In genomic region chr5:17157294-17157693, GRCh38 we compare ENCODE assay signal across 23 cellular contexts.
DNase-seq lines count a peak whose midpoint lies in the region; ATAC-seq and TF ChIP-seq lines count a peak whose summit lies in the region.
"Had no signal": no experiment of that assay in that cellular context is flagged by ENCODE, and none has a peak within 500 bp of the region (broad histone marks: within the 10 kb centered on the region; RNA-seq: fewer than 3 reads in every experiment).

No MANE protein-coding gene starts in this region.

- H3K27ac ChIP-seq in hepatocyte = peak overlapping the region; percentile 85
- H3K27ac ChIP-seq in CD8-positive, alpha-beta T cell (ENCODE audit: low read depth, low read length) = no peak overlapping the region
- H3K27ac ChIP-seq: C4-2B, psoas muscle had no signal

- DNase-seq in HCEC 1CT = peak; percentile 82
- peak; percentile 55 for DNase-seq in amniotic epithelial cell (ENCODE audit: low read depth)
- DNase-seq in hepatocyte (ENCODE audit: low spot score) = no peak
- no peak for DNase-seq in CD8-positive, alpha-beta T cell
- DNase-seq: activated CD4-positive, CD25-positive, alpha-beta regulatory T cell; activated CD8-positive, alpha-beta T cell treated with anti-CD3 and anti-CD28 coated beads for 36 hours; activated T-cell treated with anti-CD3 and anti-CD28 coated beads, Interleukin-2, amount 50 U/mL, for 1 hour; amygdala; caudate nucleus; GDM1; NCI-H1930; psoas muscle; stimulated activated CD4-positive, alpha-beta T cell treated with anti-CD3 and anti-CD28 coated beads, Interleukin-4, amount 100 ng/mL, for 1 hour; T-helper 9 cell had no signal

- no peak for TF ChIP-seq CTCF in hepatocyte (IDR thresholded peaks at IDR 0.05; ENCODE audit: poor library complexity)
- TF ChIP-seq CTCF in CD8-positive, alpha-beta T cell (IDR thresholded peaks at IDR 0.05) = no peak

- H3K9me3 ChIP-seq in hepatocyte (ENCODE audit: low read depth) = no peaks in the 10 kb centered on the region
- no peaks in the 10 kb centered on the region for H3K9me3 ChIP-seq in CD8-positive, alpha-beta T cell (ENCODE audit: low read length)
- H3K9me3 ChIP-seq: psoas muscle, transverse colon had no signal

- H3K9me2 ChIP-seq in hepatocyte (replicated peaks; ENCODE audit: insufficient read depth) = no peaks in the 10 kb centered on the region

- no peak overlapping the region for H2AFZ ChIP-seq in hepatocyte

- H3K27me3 Mint-ChIP-seq in CD8-positive, alpha-beta T cell (ENCODE audit: low read depth) = no peaks in the 10 kb centered on the region
- H3K27me3 Mint-ChIP-seq: natural killer cell treated with Interleukin-12 subunit alpha and Interleukin-12 subunit beta and Interleukin-15 and Interleukin-18, amount 100 ng/mL, for 72 hours had no signal

- H3K36me3 Mint-ChIP-seq in CD8-positive, alpha-beta T cell = no peaks in the 10 kb centered on the region
- H3K36me3 Mint-ChIP-seq: mesothelial cell of epicardium had no signal

- H4K20me1 ChIP-seq in hepatocyte (ENCODE audit: insufficient read depth, poor library complexity, severe bottlenecking) = no peaks in the 10 kb centered on the region

- intact Hi-C loops in CD8-positive, alpha-beta T cell (cut with DNase I, micrococcal nuclease) = no loop called here

- H3K9me3 Mint-ChIP-seq in CD8-positive, alpha-beta T cell = peaks cover under 1% of the 10 kb centered on the region
- H3K9me3 Mint-ChIP-seq: activated CD8-positive, alpha-beta T cell treated with anti-CD3 and anti-CD28 coated beads for 36 hours; stimulated activated naive CD8-positive, alpha-beta T cell treated with anti-CD3 and anti-CD28 coated beads, Interleukin-15, Interleukin-2, amounts not matched to agents 100 ng/mL and 50 ng/mL, for 24 hours had no signal

- WGBS in hepatocyte (ENCODE audit: low lambda C conversion rate, missing lambda C conversion rate) = 82% methylated on average over 5 of the region's 5 CpGs

- H3K4me1 ChIP-seq in hepatocyte (ENCODE audit: insufficient read depth) = no peaks in the 10 kb centered on the region
- no peaks in the 10 kb centered on the region for H3K4me1 ChIP-seq in CD8-positive, alpha-beta T cell (ENCODE audit: insufficient read depth, low read length)
- H3K4me1 ChIP-seq: psoas muscle had no signal

- no peaks in the 10 kb centered on the region for H3K36me3 ChIP-seq in hepatocyte (replicated peaks; ENCODE audit: insufficient read depth, low read depth)
- H3K36me3 ChIP-seq in CD8-positive, alpha-beta T cell (ENCODE audit: insufficient read depth, low read length) = no peaks in the 10 kb centered on the region
- H3K36me3 ChIP-seq: transverse colon had no signal

- no peak overlapping the region for H3K4me2 ChIP-seq in hepatocyte

- CTCF ChIA-PET in CD8-positive, alpha-beta T cell (lab: Charles Lee) = interaction anchor here (0.7 to 1.3 kb wide), 3 partner anchors 9 to 53 kb away, joined by 3 read pairs; no protein-coding TSS in a partner anchor

- H3K4me3 ChIP-seq in hepatocyte = no peak overlapping the region
- no peak overlapping the region for H3K4me3 ChIP-seq in CD8-positive, alpha-beta T cell (ENCODE audit: low read depth, low read length)
- H3K4me3 ChIP-seq: psoas muscle, transverse colon had no signal

- H3K4me1 Mint-ChIP-seq in CD8-positive, alpha-beta T cell (ENCODE audit: low read depth) = no peaks in the 10 kb centered on the region
- H3K4me1 Mint-ChIP-seq: mesothelial cell of epicardium had no signal

- H3K27ac Mint-ChIP-seq in CD8-positive, alpha-beta T cell = no peak overlapping the region
- H3K27ac Mint-ChIP-seq: activated CD8-positive, alpha-beta T cell treated with anti-CD3 and anti-CD28 coated beads for 36 hours; mesothelial cell of epicardium; natural killer cell treated with Interleukin-12 subunit alpha and Interleukin-12 subunit beta and Interleukin-15 and Interleukin-18, amount 100 ng/mL, for 72 hours; stimulated activated naive CD8-positive, alpha-beta T cell treated with anti-CD3 and anti-CD28 coated beads, Interleukin-15, Interleukin-2, amounts not matched to agents 100 ng/mL and 50 ng/mL, for 24 hours had no signal

- ATAC-seq in HG03378 (IDR thresholded peaks at IDR 0.05; ENCODE audit: unreplicated experiment) (no peak), HG02610 (IDR thresholded peaks at IDR 0.05; ENCODE audit: unreplicated experiment) (no peak), GM19395 (IDR thresholded peaks at IDR 0.05; ENCODE audit: unreplicated experiment) (no peak)
- ATAC-seq in CD8-positive, alpha-beta T cell = no peak
- ATAC-seq: activated CD8-positive, alpha-beta T cell treated with anti-CD3 and anti-CD28 coated beads for 36 hours; natural killer cell treated with Interleukin-12 subunit alpha and Interleukin-12 subunit beta and Interleukin-15 and Interleukin-18, amount 100 ng/mL, for 72 hours; Panc1; psoas muscle had no signal

- H3K4me3 Mint-ChIP-seq in CD8-positive, alpha-beta T cell = no peak overlapping the region
- H3K4me3 Mint-ChIP-seq: activated CD8-positive, alpha-beta T cell treated with anti-CD3 and anti-CD28 coated beads for 36 hours; mesothelial cell of epicardium; natural killer cell treated with Interleukin-12 subunit alpha and Interleukin-12 subunit beta and Interleukin-15 and Interleukin-18, amount 100 ng/mL, for 72 hours; stimulated activated naive CD8-positive, alpha-beta T cell treated with anti-CD3 and anti-CD28 coated beads, Interleukin-15, Interleukin-2, amounts not matched to agents 100 ng/mL and 50 ng/mL, for 24 hours had no signal

- H3K79me2 ChIP-seq in hepatocyte = no peaks in the 10 kb centered on the region

- POLR2A ChIA-PET in CD8-positive, alpha-beta T cell (lab: Charles Lee) = no interaction called here

- no peaks in the 10 kb centered on the region for H3K27me3 ChIP-seq in hepatocyte
- no peaks in the 10 kb centered on the region for H3K27me3 ChIP-seq in CD8-positive, alpha-beta T cell (ENCODE audit: insufficient read depth, low read length)
- H3K27me3 ChIP-seq: transverse colon had no signal

Comparison
In these comparisons a context has a peak if more than half of its experiments do, and no peak if none do; other contexts are left out.
1. DNase-seq: peak in HCEC 1CT (single experiment) and amniotic epithelial cell (single experiment); none in hepatocyte (single experiment) and CD8-positive, alpha-beta T cell (0 of 7).